Comparison of ENCODE assay signal across 8 cellular contexts in the genomic region with DNA sequence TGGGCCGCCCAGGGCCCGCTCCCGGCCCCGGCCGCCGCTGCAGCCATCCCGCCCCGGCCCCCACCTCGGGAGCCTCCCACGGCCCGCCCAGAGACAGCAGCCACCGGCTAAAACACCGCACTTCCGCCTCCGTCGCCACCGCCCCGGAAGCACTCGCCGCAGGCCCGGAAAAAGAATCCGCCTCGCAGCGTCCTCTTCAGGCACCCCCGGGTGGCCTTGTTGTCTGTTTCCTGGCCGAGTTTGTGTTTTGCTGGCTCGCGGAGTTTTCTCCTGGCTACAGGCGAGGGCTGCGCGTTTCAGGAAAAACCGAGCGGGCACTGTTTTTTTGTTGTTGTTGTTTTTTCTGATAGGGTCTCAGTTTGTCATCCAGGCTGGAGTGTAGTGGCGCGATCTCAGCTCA. TPM values are rescaled to one million over a fixed set of nuclear protein-coding genes. Genes with fewer than 3 reads are reported as not detected.
DNase-seq lines count a peak whose midpoint lies in the region; TF ChIP-seq lines count a peak whose summit lies in the region.
"Not testable (repeated sequence)": the region's sequence is repeated elsewhere in the genome, so short reads cannot be mapped to it uniquely, and the experiment has no call there.

A gene (minus strand): TSS at position 125 of the 400 bp plus-strand sequence. CDS start 78 bp downstream, at position 47.

- not testable (repeated sequence) for H4K20me1 ChIP-seq in neural cell (ENCODE audit: insufficient read depth)

- not testable (repeated sequence) for H3K36me3 ChIP-seq in neural cell (ENCODE audit: insufficient read depth, low read length)

- not testable (repeated sequence) for H3K79me2 ChIP-seq in neural cell (replicated peaks; ENCODE audit: insufficient read depth, low read length)

- not testable (repeated sequence) for TF ChIP-seq EP300 in neural cell (conservative IDR thresholded peaks at IDR 0.05; ENCODE audit: poor library complexity, severe bottlenecking)

- TF ChIP-seq CTCF in neural cell (IDR thresholded peaks at IDR 0.05; ENCODE audit: poor library complexity, severe bottlenecking): not testable (repeated sequence)

- not testable (repeated sequence) for TF ChIP-seq RAD21 in neural cell (conservative IDR thresholded peaks at IDR 0.05)

- peak; percentile 80 for DNase-seq in EL
- peak; percentile 14 for DNase-seq in GOT3 (lab: John Stamatoyannopoulos, UW)
- peak; percentile 78 for DNase-seq in LoVo (ENCODE audit: low spot score)
- DNase-seq in activated T-helper 1 cell treated with anti-CD3 and anti-CD28 coated beads, Interleukin-2, amount 50 U/mL, for 16 hours (ENCODE audit: low read depth in 1 of 2, low spot score in 1 of 2): peak; percentile 79 to 89
- DNase-seq in fibroblast of peridontal ligament (ENCODE audit: extremely low read depth): peak; percentile 59
- peak; percentile 64 to 88 (median 80) for DNase-seq in stimulated activated naive CD4-positive, alpha-beta T cell (lab: John Stamatoyannopoulos, UW)

- not testable (repeated sequence) for H3K4me2 ChIP-seq in neural cell (ENCODE audit: low read length)

- peak within 1 kb of the TSS; percentile 50 for H3K9ac ChIP-seq in neural cell (ENCODE audit: low read length)

- H2AFZ ChIP-seq in neural cell (ENCODE audit: low read depth, low read length): peak within 1 kb of the TSS; percentile 27

- peak; percentile 44; the same call in 1 of the 2 replicates for TF ChIP-seq POLR2A in Raji (IDR thresholded peaks at IDR 0.05; ENCODE audit: insufficient read depth, low read depth, low read length)

- H3F3A ChIP-seq in neural cell (ENCODE audit: insufficient read depth, low read length, poor library complexity, severe bottlenecking): not testable (repeated sequence)

- H3K9me2 ChIP-seq in neural cell (ENCODE audit: insufficient read depth, low read length): not testable (repeated sequence)

- not testable (repeated sequence) for H3K9me3 ChIP-seq in neural cell (ENCODE audit: low read length)

- H3K27ac ChIP-seq in neural cell (ENCODE audit: low read length): peak within 1 kb of the TSS; percentile 77

- peak within 1 kb of the TSS; percentile 58 for H3K4me3 ChIP-seq in neural cell (ENCODE audit: low read length)

- not testable (repeated sequence) for H3K27me3 ChIP-seq in neural cell (ENCODE audit: insufficient read depth, low read depth, low read length)

TF ChIP-seq in neural cell, 6 proteins besides CTCF, POLR2A, EP300 and RAD21:
- TF ChIP-seq POLR2AphosphoS5 (IDR thresholded peaks at IDR 0.05): peak; percentile 60
- TF ChIP-seq, protein P1, sequence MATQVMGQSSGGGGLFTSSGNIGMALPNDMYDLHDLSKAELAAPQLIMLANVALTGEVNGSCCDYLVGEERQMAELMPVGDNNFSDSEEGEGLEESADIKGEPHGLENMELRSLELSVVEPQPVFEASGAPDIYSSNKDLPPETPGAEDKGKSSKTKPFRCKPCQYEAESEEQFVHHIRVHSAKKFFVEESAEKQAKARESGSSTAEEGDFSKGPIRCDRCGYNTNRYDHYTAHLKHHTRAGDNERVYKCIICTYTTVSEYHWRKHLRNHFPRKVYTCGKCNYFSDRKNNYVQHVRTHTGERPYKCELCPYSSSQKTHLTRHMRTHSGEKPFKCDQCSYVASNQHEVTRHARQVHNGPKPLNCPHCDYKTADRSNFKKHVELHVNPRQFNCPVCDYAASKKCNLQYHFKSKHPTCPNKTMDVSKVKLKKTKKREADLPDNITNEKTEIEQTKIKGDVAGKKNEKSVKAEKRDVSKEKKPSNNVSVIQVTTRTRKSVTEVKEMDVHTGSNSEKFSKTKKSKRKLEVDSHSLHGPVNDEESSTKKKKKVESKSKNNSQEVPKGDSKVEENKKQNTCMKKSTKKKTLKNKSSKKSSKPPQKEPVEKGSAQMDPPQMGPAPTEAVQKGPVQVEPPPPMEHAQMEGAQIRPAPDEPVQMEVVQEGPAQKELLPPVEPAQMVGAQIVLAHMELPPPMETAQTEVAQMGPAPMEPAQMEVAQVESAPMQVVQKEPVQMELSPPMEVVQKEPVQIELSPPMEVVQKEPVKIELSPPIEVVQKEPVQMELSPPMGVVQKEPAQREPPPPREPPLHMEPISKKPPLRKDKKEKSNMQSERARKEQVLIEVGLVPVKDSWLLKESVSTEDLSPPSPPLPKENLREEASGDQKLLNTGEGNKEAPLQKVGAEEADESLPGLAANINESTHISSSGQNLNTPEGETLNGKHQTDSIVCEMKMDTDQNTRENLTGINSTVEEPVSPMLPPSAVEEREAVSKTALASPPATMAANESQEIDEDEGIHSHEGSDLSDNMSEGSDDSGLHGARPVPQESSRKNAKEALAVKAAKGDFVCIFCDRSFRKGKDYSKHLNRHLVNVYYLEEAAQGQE (IDR thresholded peaks at IDR 0.05; ENCODE audit: borderline replicate concordance): peak; percentile 16

RNA-seq across cellular contexts. Expression of the gene that starts here (rescaled TPM):
- polyA plus RNA-seq in neural cell: 73.1 and 100 TPM in 2 replicates
- 83.1 and 84.0 TPM in 2 replicates for polyA minus RNA-seq in neural cell

Comparison
In these comparisons a context has a peak if more than half of its experiments do, and no peak if none do; other contexts are left out.
1. Peak in every context shown above with its lines: DNase-seq, H3K4me3 ChIP-seq and H3K27ac ChIP-seq.
2. DNase-seq: peak in every context shown above with its lines; median percentile 84 in activated T-helper 1 cell treated with anti-CD3 and anti-CD28 coated beads, Interleukin-2, amount 50 U/mL, for 16 hours; 80 in EL; 80 in stimulated activated naive CD4-positive, alpha-beta T cell; 78 in LoVo; 59 in fibroblast of peridontal ligament; 14 in GOT3.